1 cellular context compared by ENCODE assay signal in the genomic region with DNA sequence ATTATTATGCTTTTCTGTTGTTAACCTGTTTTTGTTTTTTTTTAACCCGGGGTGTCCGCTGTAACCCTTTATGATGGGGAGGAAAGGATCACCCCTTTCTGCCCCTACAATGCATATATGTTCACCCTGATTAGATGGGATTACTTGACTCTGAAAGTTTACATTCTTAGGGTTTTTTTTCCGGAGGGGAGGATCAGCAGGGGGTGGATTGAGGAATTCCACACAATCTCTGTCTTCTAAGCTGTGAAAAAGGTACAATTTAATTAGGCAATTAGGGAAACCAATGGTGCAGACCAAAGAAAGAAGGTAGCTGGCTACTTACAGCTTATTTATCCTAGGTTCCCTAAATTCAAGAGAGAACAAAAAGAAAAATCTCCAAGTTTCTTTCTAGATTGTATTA.
TF ChIP-seq lines count a peak whose summit lies in the region.

No MANE protein-coding gene starts in this region.

TF ChIP-seq in GM23338, 12 proteins besides CTCF, POLR2A, EP300 and RAD21 (continued from another document):
- TF ChIP-seq, protein P1, sequence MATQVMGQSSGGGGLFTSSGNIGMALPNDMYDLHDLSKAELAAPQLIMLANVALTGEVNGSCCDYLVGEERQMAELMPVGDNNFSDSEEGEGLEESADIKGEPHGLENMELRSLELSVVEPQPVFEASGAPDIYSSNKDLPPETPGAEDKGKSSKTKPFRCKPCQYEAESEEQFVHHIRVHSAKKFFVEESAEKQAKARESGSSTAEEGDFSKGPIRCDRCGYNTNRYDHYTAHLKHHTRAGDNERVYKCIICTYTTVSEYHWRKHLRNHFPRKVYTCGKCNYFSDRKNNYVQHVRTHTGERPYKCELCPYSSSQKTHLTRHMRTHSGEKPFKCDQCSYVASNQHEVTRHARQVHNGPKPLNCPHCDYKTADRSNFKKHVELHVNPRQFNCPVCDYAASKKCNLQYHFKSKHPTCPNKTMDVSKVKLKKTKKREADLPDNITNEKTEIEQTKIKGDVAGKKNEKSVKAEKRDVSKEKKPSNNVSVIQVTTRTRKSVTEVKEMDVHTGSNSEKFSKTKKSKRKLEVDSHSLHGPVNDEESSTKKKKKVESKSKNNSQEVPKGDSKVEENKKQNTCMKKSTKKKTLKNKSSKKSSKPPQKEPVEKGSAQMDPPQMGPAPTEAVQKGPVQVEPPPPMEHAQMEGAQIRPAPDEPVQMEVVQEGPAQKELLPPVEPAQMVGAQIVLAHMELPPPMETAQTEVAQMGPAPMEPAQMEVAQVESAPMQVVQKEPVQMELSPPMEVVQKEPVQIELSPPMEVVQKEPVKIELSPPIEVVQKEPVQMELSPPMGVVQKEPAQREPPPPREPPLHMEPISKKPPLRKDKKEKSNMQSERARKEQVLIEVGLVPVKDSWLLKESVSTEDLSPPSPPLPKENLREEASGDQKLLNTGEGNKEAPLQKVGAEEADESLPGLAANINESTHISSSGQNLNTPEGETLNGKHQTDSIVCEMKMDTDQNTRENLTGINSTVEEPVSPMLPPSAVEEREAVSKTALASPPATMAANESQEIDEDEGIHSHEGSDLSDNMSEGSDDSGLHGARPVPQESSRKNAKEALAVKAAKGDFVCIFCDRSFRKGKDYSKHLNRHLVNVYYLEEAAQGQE (IDR thresholded peaks at IDR 0.05; ENCODE audit: unreplicated experiment): no peak
